16 cellular contexts compared by ENCODE assay signal in genomic region chr2:64982932-64983331, GRCh38. TPM values are rescaled to one million over a fixed set of nuclear protein-coding genes. Genes with fewer than 3 reads are reported as not detected.
DNase-seq lines count a peak whose midpoint lies in the region; ATAC-seq and TF ChIP-seq lines count a peak whose summit lies in the region.
"Had no signal": no experiment of that assay in that cellular context is flagged by ENCODE, and none has a peak within 500 bp of the region (broad histone marks: within the 10 kb centered on the region; RNA-seq: fewer than 3 reads in every experiment).

No MANE protein-coding gene starts in this region.

- H3K9me3 Mint-ChIP-seq in activated CD8-positive, alpha-beta memory T cell treated with anti-CD3 and anti-CD28 coated beads, Interleukin-2, amount 10 ng/mL, durations not matched to agents 7 days and 5 days (ENCODE audit: low read depth): no peaks in the 10 kb centered on the region
- H3K9me3 Mint-ChIP-seq in stimulated activated memory B cell treated with anti-CD40 and anti-IgM and Interleukin-4, amounts not matched to agents 10 μg/mL and 1 μg/mL and 100 μg/mL, for 72 hours: no peaks in the 10 kb centered on the region
- H3K9me3 Mint-ChIP-seq: CD8-positive, alpha-beta memory T cell; GM23338; H9 had no signal

- peaks cover 14% of the 10 kb centered on the region for H3K4me1 ChIP-seq in hepatocyte (ENCODE audit: insufficient read depth)
- H3K4me1 ChIP-seq in SJCRH30: no peaks in the 10 kb centered on the region

- H2AFZ ChIP-seq in hepatocyte: no peak overlapping the region
- H2AFZ ChIP-seq: GM23338 had no signal

- H3K36me3 Mint-ChIP-seq in activated CD8-positive, alpha-beta memory T cell treated with anti-CD3 and anti-CD28 coated beads, Interleukin-2, amount 10 ng/mL, durations not matched to agents 7 days and 5 days: peaks cover 9% of the 10 kb centered on the region
- peaks cover 5% of the 10 kb centered on the region for H3K36me3 Mint-ChIP-seq in stimulated activated memory B cell treated with anti-CD40 and anti-IgM and Interleukin-4, amounts not matched to agents 10 μg/mL and 1 μg/mL and 100 μg/mL, for 72 hours
- H3K36me3 Mint-ChIP-seq: CD8-positive, alpha-beta memory T cell had no signal

- H3K36me3 ChIP-seq in hepatocyte (replicated peaks; ENCODE audit: insufficient read depth, low read depth) (no peaks in the 10 kb centered on the region), SJCRH30 (no peaks in the 10 kb centered on the region)
- H3K36me3 ChIP-seq: BLaER1 had no signal

- peaks cover 3% of the 10 kb centered on the region for H3K27me3 Mint-ChIP-seq in activated CD8-positive, alpha-beta memory T cell treated with anti-CD3 and anti-CD28 coated beads, Interleukin-2, amount 10 ng/mL, durations not matched to agents 7 days and 5 days
- no peaks in the 10 kb centered on the region for H3K27me3 Mint-ChIP-seq in stimulated activated memory B cell treated with anti-CD40 and anti-IgM and Interleukin-4, amounts not matched to agents 10 μg/mL and 1 μg/mL and 100 μg/mL, for 72 hours
- H3K27me3 Mint-ChIP-seq: CD8-positive, alpha-beta memory T cell had no signal

- H3K27ac ChIP-seq in hepatocyte (no peak overlapping the region), SJCRH30 (no peak overlapping the region)
- H3K27ac ChIP-seq: 22Rv1, BLaER1 had no signal

- H3K79me2 ChIP-seq in hepatocyte: no peaks in the 10 kb centered on the region

- WGBS in hepatocyte (ENCODE audit: low lambda C conversion rate, missing lambda C conversion rate): 57% methylated on average over 2 of the region's 2 CpGs

- ATAC-seq in activated CD8-positive, alpha-beta memory T cell treated with anti-CD3 and anti-CD28 coated beads, Interleukin-2, amount 10 ng/mL, durations not matched to agents 7 days and 5 days: no peak
- no peak for ATAC-seq in stimulated activated memory B cell treated with anti-CD40 and anti-IgM and Interleukin-4, amounts not matched to agents 10 μg/mL and 1 μg/mL and 100 μg/mL, for 72 hours
- no peak for ATAC-seq in HG02610 (IDR thresholded peaks at IDR 0.05; ENCODE audit: unreplicated experiment)
- ATAC-seq: GM23338 had no signal

- no peaks in the 10 kb centered on the region for H3K27me3 ChIP-seq in hepatocyte
- no peaks in the 10 kb centered on the region for H3K27me3 ChIP-seq in SJCRH30
- H3K27me3 ChIP-seq: BLaER1 had no signal

- H3K4me3 Mint-ChIP-seq in activated CD8-positive, alpha-beta memory T cell treated with anti-CD3 and anti-CD28 coated beads, Interleukin-2, amount 10 ng/mL, durations not matched to agents 7 days and 5 days: no peak overlapping the region
- no peak overlapping the region for H3K4me3 Mint-ChIP-seq in stimulated activated memory B cell treated with anti-CD40 and anti-IgM and Interleukin-4, amounts not matched to agents 10 μg/mL and 1 μg/mL and 100 μg/mL, for 72 hours
- H3K4me3 Mint-ChIP-seq: CD8-positive, alpha-beta memory T cell; GM23338; H9 had no signal

- no peak for DNase-seq in activated CD8-positive, alpha-beta memory T cell treated with anti-CD3 and anti-CD28 coated beads, Interleukin-2, amount 10 ng/mL, durations not matched to agents 7 days and 5 days
- no peak for DNase-seq in activated CD8-positive, alpha-beta memory T cell treated with anti-CD3 and anti-CD28 coated beads, Interleukin-2, amount 50 U/mL, for 48 hours
- peak; percentile 64 for DNase-seq in SK-MEL-5 (ENCODE audit: low read depth, low spot score)
- DNase-seq in hepatocyte (ENCODE audit: low spot score): no peak
- DNase-seq in SJCRH30: no peak
- DNase-seq in H4 (ENCODE audit: low spot score): no peak
- DNase-seq: AML-193; Caco-2; CD8-positive, alpha-beta memory T cell; DMS53; H9 had no signal

- no peaks in the 10 kb centered on the region for H3K9me2 ChIP-seq in hepatocyte (replicated peaks; ENCODE audit: insufficient read depth)

- CTCF ChIA-PET in activated CD8-positive, alpha-beta memory T cell treated with anti-CD3 and anti-CD28 coated beads, Interleukin-2, amount 10 ng/mL, durations not matched to agents 7 days and 5 days (lab: Charles Lee): interaction anchor here (1.4 to 1.5 kb wide), 2 partner anchors 8 to 73 kb away, joined by 3 to 8 read pairs; no protein-coding TSS in a partner anchor

- no peaks in the 10 kb centered on the region for H3K9me3 ChIP-seq in hepatocyte (ENCODE audit: low read depth)
- H3K9me3 ChIP-seq in SJCRH30 (replicated peaks): no peaks in the 10 kb centered on the region
- H3K9me3 ChIP-seq: BLaER1, Caco-2 had no signal

- TF ChIP-seq CTCF in hepatocyte (IDR thresholded peaks at IDR 0.05; ENCODE audit: poor library complexity): no peak

- in situ Hi-C loops in SK-MEL-5 (cut with HindIII; ENCODE audit: low pct_unique_long_range_greater_than_20kb, low sequenced_read_pairs): no loop called here

- H3K4me3 ChIP-seq in hepatocyte: no peak overlapping the region
- H3K4me3 ChIP-seq in SJCRH30: no peak overlapping the region
- H3K4me3 ChIP-seq: BLaER1, GM23338 had no signal

- H3K4me1 Mint-ChIP-seq in activated CD8-positive, alpha-beta memory T cell treated with anti-CD3 and anti-CD28 coated beads, Interleukin-2, amount 10 ng/mL, durations not matched to agents 7 days and 5 days: peaks cover 90% of the 10 kb centered on the region
- peaks cover 62% of the 10 kb centered on the region for H3K4me1 Mint-ChIP-seq in stimulated activated memory B cell treated with anti-CD40 and anti-IgM and Interleukin-4, amounts not matched to agents 10 μg/mL and 1 μg/mL and 100 μg/mL, for 72 hours

- no peaks in the 10 kb centered on the region for H4K20me1 ChIP-seq in hepatocyte (ENCODE audit: insufficient read depth, poor library complexity, severe bottlenecking)
- H4K20me1 ChIP-seq: BLaER1 had no signal

- peak overlapping the region; percentile 22 for H3K4me2 ChIP-seq in hepatocyte
- H3K4me2 ChIP-seq: BLaER1, GM23338 had no signal

- peak overlapping the region; percentile 72 for H3K27ac Mint-ChIP-seq in activated CD8-positive, alpha-beta memory T cell treated with anti-CD3 and anti-CD28 coated beads, Interleukin-2, amount 10 ng/mL, durations not matched to agents 7 days and 5 days
- H3K27ac Mint-ChIP-seq in stimulated activated memory B cell treated with anti-CD40 and anti-IgM and Interleukin-4, amounts not matched to agents 10 μg/mL and 1 μg/mL and 100 μg/mL, for 72 hours: peak overlapping the region; percentile 84
- H3K27ac Mint-ChIP-seq: GM23338, H9 had no signal

RNA-seq across cellular contexts. Expression of gene SLC1A4, which starts 6.3 kb away (rescaled TPM):
- total RNA-seq in activated CD8-positive, alpha-beta memory T cell treated with anti-CD3 and anti-CD28 coated beads, Interleukin-2, amount 10 ng/mL, durations not matched to agents 7 days and 5 days: 100 to 1,000 TPM in 1 of 2 experiments, 10 to 100 TPM in 1; 61.7 to 113 TPM
- total RNA-seq in SK-MEL-5 (2014; rRNA removed; shearing (Covaris generic)): 704 and 722 TPM in 2 replicates
- polyA plus RNA-seq in SK-MEL-5 (2015; cell fraction: cytosol; rRNA removed): 500 and 630 TPM in 2 replicates
- polyA plus RNA-seq in SK-MEL-5 (2015; cell fraction: nucleus; rRNA removed): 290 and 296 TPM in 2 replicates
- 17.8 and 23.0 TPM in 2 replicates for total RNA-seq in hepatocyte
- 11.8 and 14.2 TPM in 2 replicates for polyA plus RNA-seq in hepatocyte
- total RNA-seq in SJCRH30 (2014; rRNA removed; shearing (Covaris generic)): 2.6 and 3.5 TPM in 2 replicates
- 27.0 and 30.1 TPM in 2 replicates for total RNA-seq in H4 (2014; rRNA removed; shearing (Covaris generic))
